In genomic region chr9:125125523-125125922, GRCh38 we compare ENCODE assay signal across 10 cellular contexts. TPM values are rescaled to one million over a fixed set of nuclear protein-coding genes. Genes with fewer than 3 reads are reported as not detected.
DNase-seq lines count a peak whose midpoint lies in the region; ATAC-seq and TF ChIP-seq lines count a peak whose summit lies in the region.
"Had no signal": no experiment of that assay in that cellular context is flagged by ENCODE, and none has a peak within 500 bp of the region (broad histone marks: within the 10 kb centered on the region; RNA-seq: fewer than 3 reads in every experiment).

No MANE protein-coding gene starts in this region.

- peak overlapping the region; percentile 96 for H3K27ac Mint-ChIP-seq in activated naive CD4-positive, alpha-beta T cell treated with anti-CD3 and anti-CD28 coated beads, Interleukin-2, amount 10 ng/mL, durations not matched to agents 7 days and 5 days
- H3K27ac Mint-ChIP-seq in activated T-helper 2 cell treated with anti-CD3 and anti-CD28 coated beads, Interferon-gamma antibody, Interleukin-2, Interleukin-4, amounts not matched to agents 10 μg/mL and 5 μg/mL and 100 μg/mL, durations not matched to agents 14 hours and 24 hours and 36 hours = peak overlapping the region; percentile 98

- H3K27me3 ChIP-seq in lower lobe of right lung (ENCODE audit: low read depth) (no peaks in the 10 kb centered on the region), upper lobe of left lung (no peaks in the 10 kb centered on the region)

- H3K4me3 ChIP-seq in lower lobe of right lung (no peak overlapping the region), upper lobe of left lung (no peak overlapping the region)

- intact Hi-C loops in activated T-helper 2 cell treated with anti-CD3 and anti-CD28 coated beads, Interferon-gamma antibody, Interleukin-2, Interleukin-4, amounts not matched to agents 10 μg/mL and 5 μg/mL and 100 μg/mL, durations not matched to agents 14 hours and 24 hours and 36 hours (cut with micrococcal nuclease) = no loop called here
- intact Hi-C loops in lower lobe of right lung (cut with DNase I) = no loop called here

- H3K4me3 Mint-ChIP-seq in activated naive CD4-positive, alpha-beta T cell treated with anti-CD3 and anti-CD28 coated beads, Interleukin-2, amount 10 ng/mL, durations not matched to agents 7 days and 5 days = peak overlapping the region; percentile 11
- H3K4me3 Mint-ChIP-seq in activated T-helper 2 cell treated with anti-CD3 and anti-CD28 coated beads, Interferon-gamma antibody, Interleukin-2, Interleukin-4, amounts not matched to agents 10 μg/mL and 5 μg/mL and 100 μg/mL, durations not matched to agents 14 hours and 24 hours and 36 hours (ENCODE audit: low read depth) = peak overlapping the region; percentile 66

- H3K27ac ChIP-seq in lower lobe of right lung = no peak overlapping the region
- H3K27ac ChIP-seq in upper lobe of left lung = peak overlapping the region; percentile 1 to 63 (median 56)
- H3K27ac ChIP-seq: C4-2B had no signal

- WGBS in upper lobe of left lung, 2 donors = 57 to 67% methylated on average over 7 of the region's 7 CpGs

- TF ChIP-seq EP300 in upper lobe of left lung (IDR thresholded peaks at IDR 0.05) = no peak

- no peaks in the 10 kb centered on the region for H3K36me3 ChIP-seq in lower lobe of right lung
- H3K36me3 ChIP-seq in upper lobe of left lung = no peaks in the 10 kb centered on the region

- DNase-seq in activated naive CD4-positive, alpha-beta T cell treated with anti-CD3 and anti-CD28 coated beads, Interleukin-2, amount 10 ng/mL, durations not matched to agents 7 days and 5 days = no peak
- DNase-seq in activated naive CD4-positive, alpha-beta T cell treated with anti-CD3 and anti-CD28 coated beads, Interleukin-2, amount 50 U/mL, for 16 hours = no peak
- no peak for DNase-seq in activated T-helper 2 cell treated with anti-CD3 and anti-CD28 coated beads, Interferon-gamma antibody, Interleukin-2, Interleukin-4, amounts not matched to agents 10 μg/mL and 5 μg/mL and 100 μg/mL, durations not matched to agents 14 hours and 24 hours and 36 hours (ENCODE audit: low spot score)
- DNase-seq in lower lobe of right lung (no peak), upper lobe of left lung (peak in 1 of 2 donors; percentile 38), KG1 (lab: John Stamatoyannopoulos, UW) (no peak), NCI-H1436 treated with DMSO at 0.1 percent for 48 hours (lab: John Stamatoyannopoulos, UW) (no peak)
- DNase-seq: SHP77 had no signal

- CTCF ChIA-PET in activated naive CD4-positive, alpha-beta T cell treated with anti-CD3 and anti-CD28 coated beads, Interleukin-2, amount 10 ng/mL, durations not matched to agents 7 days and 5 days (lab: Charles Lee) = interaction anchor here (0.6 to 1.4 kb wide), 3 partner anchors 22 to 264 kb away, joined by 3 read pairs; no protein-coding TSS in a partner anchor

- H3K9me3 ChIP-seq in lower lobe of right lung (no peaks in the 10 kb centered on the region), upper lobe of left lung (no peaks in the 10 kb centered on the region)

- peaks cover 21% of the 10 kb centered on the region for H3K36me3 Mint-ChIP-seq in activated naive CD4-positive, alpha-beta T cell treated with anti-CD3 and anti-CD28 coated beads, Interleukin-2, amount 10 ng/mL, durations not matched to agents 7 days and 5 days
- peaks cover 18% of the 10 kb centered on the region for H3K36me3 Mint-ChIP-seq in activated T-helper 2 cell treated with anti-CD3 and anti-CD28 coated beads, Interferon-gamma antibody, Interleukin-2, Interleukin-4, amounts not matched to agents 10 μg/mL and 5 μg/mL and 100 μg/mL, durations not matched to agents 14 hours and 24 hours and 36 hours (ENCODE audit: low read depth)

- H3K4me1 ChIP-seq in lower lobe of right lung (peaks cover 4% of the 10 kb centered on the region), upper lobe of left lung (peaks cover 0 to 16% (median 10%) of the 10 kb centered on the region in 4 donors)

- TF ChIP-seq CTCF in lower lobe of right lung (IDR thresholded peaks at IDR 0.05) (no peak), upper lobe of left lung (IDR thresholded peaks at IDR 0.05) (no peak)

- TF ChIP-seq POLR2A in upper lobe of left lung (IDR thresholded peaks at IDR 0.05) = no peak

- peaks cover 49% of the 10 kb centered on the region for H3K4me1 Mint-ChIP-seq in activated naive CD4-positive, alpha-beta T cell treated with anti-CD3 and anti-CD28 coated beads, Interleukin-2, amount 10 ng/mL, durations not matched to agents 7 days and 5 days
- peaks cover 30% of the 10 kb centered on the region for H3K4me1 Mint-ChIP-seq in activated T-helper 2 cell treated with anti-CD3 and anti-CD28 coated beads, Interferon-gamma antibody, Interleukin-2, Interleukin-4, amounts not matched to agents 10 μg/mL and 5 μg/mL and 100 μg/mL, durations not matched to agents 14 hours and 24 hours and 36 hours (ENCODE audit: low read depth)

- ATAC-seq in lower lobe of right lung = peak; percentile 52 to 55
- ATAC-seq in upper lobe of left lung (ENCODE audit: low FRiP score in 2 of 2) = no peak
- no peak for ATAC-seq in GM18873 (IDR thresholded peaks at IDR 0.05; ENCODE audit: low FRiP score, unreplicated experiment)

- H3K27me3 Mint-ChIP-seq in activated naive CD4-positive, alpha-beta T cell treated with anti-CD3 and anti-CD28 coated beads, Interleukin-2, amount 10 ng/mL, durations not matched to agents 7 days and 5 days = no peaks in the 10 kb centered on the region
- H3K27me3 Mint-ChIP-seq in activated T-helper 2 cell treated with anti-CD3 and anti-CD28 coated beads, Interferon-gamma antibody, Interleukin-2, Interleukin-4, amounts not matched to agents 10 μg/mL and 5 μg/mL and 100 μg/mL, durations not matched to agents 14 hours and 24 hours and 36 hours (ENCODE audit: low read depth) = no peaks in the 10 kb centered on the region

- H3K9me3 Mint-ChIP-seq in activated naive CD4-positive, alpha-beta T cell treated with anti-CD3 and anti-CD28 coated beads, Interleukin-2, amount 10 ng/mL, durations not matched to agents 7 days and 5 days = no peaks in the 10 kb centered on the region
- H3K9me3 Mint-ChIP-seq in activated T-helper 2 cell treated with anti-CD3 and anti-CD28 coated beads, Interferon-gamma antibody, Interleukin-2, Interleukin-4, amounts not matched to agents 10 μg/mL and 5 μg/mL and 100 μg/mL, durations not matched to agents 14 hours and 24 hours and 36 hours = no peaks in the 10 kb centered on the region

RNA-seq across cellular contexts. Expression of gene SCAI, which starts 17.8 kb away (rescaled TPM):
- total RNA-seq in activated T-helper 2 cell treated with anti-CD3 and anti-CD28 coated beads, Interferon-gamma antibody, Interleukin-2, Interleukin-4, amounts not matched to agents 10 μg/mL and 5 μg/mL and 100 μg/mL, durations not matched to agents 14 hours and 24 hours and 36 hours = 14.2 and 15.9 TPM in 2 replicates
- total RNA-seq in lower lobe of right lung (22.3 TPM), upper lobe of left lung (10 to 100 TPM; 12.9 to 77.5 (median 23.4) TPM)

Comparison
In these comparisons a context has a peak if more than half of its experiments do, and no peak if none do; other contexts are left out.
1. ATAC-seq: peak in lower lobe of right lung (2 of 2); none in upper lobe of left lung (0 of 2) and GM18873 (single experiment).